7 cellular contexts compared by ENCODE assay signal in the genomic region with DNA sequence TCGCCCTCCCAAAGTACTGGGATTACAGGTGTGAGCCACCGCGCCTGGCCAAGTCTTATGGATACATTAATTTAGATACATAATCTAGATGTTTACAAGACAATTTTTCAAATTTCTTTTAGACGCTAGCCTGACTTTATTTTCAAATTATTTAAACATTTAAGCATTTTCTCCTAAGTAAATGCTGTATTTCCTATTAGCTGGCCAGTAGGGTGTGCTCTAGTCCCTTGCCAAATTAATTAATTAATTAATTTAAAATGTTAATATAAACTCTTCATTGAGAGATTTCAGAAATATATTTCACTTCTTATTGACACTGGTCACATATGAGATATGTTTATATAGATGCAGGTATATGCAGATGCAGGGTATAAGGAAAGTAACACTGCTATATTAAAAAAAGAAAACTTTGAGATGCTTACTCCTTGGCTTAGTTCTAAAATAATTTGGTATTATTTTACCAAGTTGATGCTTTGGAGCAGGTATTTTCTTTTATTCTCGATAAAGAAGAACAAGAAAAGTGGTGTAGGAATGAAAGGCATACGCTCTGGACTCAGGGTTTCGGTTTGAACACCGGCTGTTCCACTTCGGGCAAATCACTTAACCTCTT.
A peak's percentile ranks its signal among the peaks of the same experiment; 100 is the strongest.
DNase-seq lines count a peak whose midpoint lies in the region; ATAC-seq and TF ChIP-seq lines count a peak whose summit lies in the region.

No MANE protein-coding gene starts in this region.

- TF ChIP-seq CTCF in LNCAP (IDR thresholded peaks at IDR 0.05) (peak; percentile 66), WERI-Rb-1 (IDR thresholded peaks at IDR 0.05; ENCODE audit: low read depth, low read length) (0 out of 2 replicates have a peak, but pooled peaks have one; percentile 15)

- H3K4me3 ChIP-seq in WERI-Rb-1 (ENCODE audit: low read depth, low read length): no peak overlapping the region

- H3K27me3 ChIP-seq in WERI-Rb-1 (ENCODE audit: insufficient read depth, low read depth, severe bottlenecking): no peaks in the 10 kb centered on the region

- no peaks in the 10 kb centered on the region for H3K9me3 ChIP-seq in WERI-Rb-1 (ENCODE audit: severe bottlenecking)

- ATAC-seq in GM21619 (IDR thresholded peaks at IDR 0.05; ENCODE audit: unreplicated experiment): no peak

- H3K27ac ChIP-seq in WERI-Rb-1: no peak overlapping the region

- H3K36me3 ChIP-seq in WERI-Rb-1: no peaks in the 10 kb centered on the region

- DNase-seq in DMS53 treated with DMSO at 0.1 percent for 48 hours (lab: John Stamatoyannopoulos, UW; ENCODE audit: unreplicated experiment) (peak; percentile 66), WERI-Rb-1 (no peak), inferior parietal cortex (ENCODE audit: extremely low spot score) (peak; percentile 48), COLO829 (ENCODE audit: low spot score) (no peak), T-helper 9 cell (no peak)

Comparison
In these comparisons a context has a peak if more than half of its experiments do, and no peak if none do; other contexts are left out.
1. DNase-seq: peak in DMS53 treated with DMSO at 0.1 percent for 48 hours (single experiment) and inferior parietal cortex (single experiment); none in WERI-Rb-1 (single experiment), COLO829 (single experiment) and T-helper 9 cell (single experiment).